Comparison of ENCODE assay signal across 32 cellular contexts in genomic region chr12:5329118-5329517, GRCh38.
"Had no signal": no experiment of that assay in that cellular context is flagged by ENCODE, and none has a peak within 500 bp of the region (broad histone marks: within the 10 kb centered on the region; RNA-seq: fewer than 3 reads in every experiment).

No MANE protein-coding gene starts in this region.

- H3K4me3 ChIP-seq: body of pancreas, colonic mucosa, dorsolateral prefrontal cortex, gastroesophageal sphincter, left ventricle myocardium inferior, lung, mucosa of descending colon, psoas muscle, sigmoid colon, smooth muscle cell, stomach, thyroid gland, upper lobe of right lung had no signal

- H3K27ac Mint-ChIP-seq: activated B cell treated with CpG ODN at 0.5 μM for 24 hours; activated CD4-positive, alpha-beta T cell treated with anti-CD3 and anti-CD28 coated beads for 36 hours; activated naive CD8-positive, alpha-beta T cell; activated T-cell treated with anti-CD3 and anti-CD28 coated beads, Interleukin-2, amount 50 U/mL, for 72 hours; effector memory CD8-positive, alpha-beta T cell; naive B cell; stimulated activated naive B cell treated with anti-CD40 and anti-IgM and Interleukin-4, amounts not matched to agents 10 μg/mL and 1 μg/mL and 100 μg/mL, for 72 hours had no signal

- H3K36me3 Mint-ChIP-seq: activated naive CD8-positive, alpha-beta T cell; naive B cell; stimulated activated naive B cell treated with anti-CD40 and anti-IgM and Interleukin-4, amounts not matched to agents 10 μg/mL and 1 μg/mL and 100 μg/mL, for 72 hours had no signal

- H3K9me3 ChIP-seq: body of pancreas, colonic mucosa, gastroesophageal sphincter, mucosa of descending colon, psoas muscle, sigmoid colon, thyroid gland, upper lobe of right lung had no signal

- DNase-seq: activated B cell treated with CpG ODN at 0.5 μM for 24 hours; activated CD4-positive, alpha-beta T cell treated with anti-CD3 and anti-CD28 coated beads for 36 hours; activated naive CD4-positive, alpha-beta T cell; activated T-cell treated with anti-CD3 and anti-CD28 coated beads for 4 hours; activated T-cell treated with anti-CD3 and anti-CD28 coated beads, Interleukin-2, amount 50 U/mL, for 72 hours; anterior cingulate cortex; body of pancreas; cerebellar nuclear complex; colonic mucosa; dorsolateral prefrontal cortex; effector memory CD8-positive, alpha-beta T cell; erythroblast; hippocampal formation; islet precursor cell; left ventricle myocardium inferior; mesendoderm; mucosa of descending colon; naive B cell; nucleus accumbens; psoas muscle; sigmoid colon; stimulated activated CD4-positive, alpha-beta T cell treated with anti-CD3 and anti-CD28 coated beads, Interleukin-1b, Interleukin-23, amount 100 ng/mL, for 48 hours; stimulated activated naive B cell treated with anti-CD40 and anti-IgM and Interleukin-4, amounts not matched to agents 10 μg/mL and 1 μg/mL and 100 μg/mL, for 72 hours; stomach; T-helper 2 cell; thyroid gland; upper lobe of right lung had no signal

- H3K4me1 Mint-ChIP-seq: activated B cell treated with CpG ODN at 0.5 μM for 24 hours; activated CD4-positive, alpha-beta T cell treated with anti-CD3 and anti-CD28 coated beads for 36 hours; naive B cell; stimulated activated naive B cell treated with anti-CD40 and anti-IgM and Interleukin-4, amounts not matched to agents 10 μg/mL and 1 μg/mL and 100 μg/mL, for 72 hours had no signal

- H3K4me1 ChIP-seq: body of pancreas, colonic mucosa, parathyroid adenoma, stomach, thyroid gland, upper lobe of right lung had no signal

- H3K36me3 ChIP-seq: colonic mucosa, gastroesophageal sphincter, left ventricle myocardium inferior, sigmoid colon, stomach, thyroid gland, upper lobe of right lung had no signal

- H3K27me3 ChIP-seq: body of pancreas, colonic mucosa, gastroesophageal sphincter, sigmoid colon, stomach, thyroid gland, upper lobe of right lung had no signal

- H3K27ac ChIP-seq: body of pancreas, colonic mucosa, dorsolateral prefrontal cortex, gastroesophageal sphincter, left ventricle myocardium inferior, parathyroid adenoma, psoas muscle, sigmoid colon, stomach, thyroid gland, upper lobe of right lung had no signal

- H3K4me3 Mint-ChIP-seq: activated B cell treated with CpG ODN at 0.5 μM for 24 hours; activated CD4-positive, alpha-beta T cell treated with anti-CD3 and anti-CD28 coated beads for 36 hours; activated naive CD8-positive, alpha-beta T cell; activated T-cell treated with anti-CD3 and anti-CD28 coated beads, Interleukin-2, amount 50 U/mL, for 72 hours; effector memory CD8-positive, alpha-beta T cell; naive B cell; stimulated activated naive B cell treated with anti-CD40 and anti-IgM and Interleukin-4, amounts not matched to agents 10 μg/mL and 1 μg/mL and 100 μg/mL, for 72 hours had no signal
